In genomic region chr5:65861830-65862241, GRCh38 we compare ENCODE assay signal across 14 cellular contexts.
A peak's percentile ranks its signal among the peaks of the same experiment; 100 is the strongest.
DNase-seq lines count a peak whose midpoint lies in the region; FAIRE-seq and TF ChIP-seq lines count a peak whose summit lies in the region.
"Had no signal": no experiment of that assay in that cellular context is flagged by ENCODE, and none has a peak within 500 bp of the region (broad histone marks: within the 10 kb centered on the region; RNA-seq: fewer than 3 reads in every experiment).

No MANE protein-coding gene starts in this region.

- TF ChIP-seq CTCF in AG04449 (IDR thresholded peaks at IDR 0.05; ENCODE audit: insufficient read depth, low read length, missing control alignments) (no peak), keratinocyte (optimal IDR thresholded peaks at IDR 0.05 in 1 of 3, IDR thresholded peaks at IDR 0.05 in 1 of 3, conservative IDR thresholded peaks at IDR 0.05 in 1 of 3; ENCODE audit: extremely low read depth in 1 of 3, insufficient read depth in 2 of 3, low read length in 3 of 3) (no peak), kidney (IDR thresholded peaks at IDR 0.05; ENCODE audit: borderline replicate concordance, extremely low read depth, insufficient read depth) (no peak)

- H3K9me1 ChIP-seq in keratinocyte (ENCODE audit: control insufficient read depth, extremely low read depth, insufficient read depth, low read length), result no peaks in the 10 kb centered on the region

- H3K9ac ChIP-seq in keratinocyte (ENCODE audit: control insufficient read depth, extremely low read depth, insufficient read depth, low read length) (no peak overlapping the region), kidney (ENCODE audit: low read length in 2 of 2) (no peak overlapping the region)
- H3K9ac ChIP-seq: BLaER1 had no signal

- no peaks in the 10 kb centered on the region for H3K79me2 ChIP-seq in keratinocyte (ENCODE audit: control insufficient read depth, insufficient read depth, low read length)

- CTCF ChIA-PET in AG04449 (lab: Yijun Ruan, JAX), result interaction anchor here (0.7 to 1.0 kb wide), 2 partner anchors 9 to 64 kb away, joined by 3 read pairs; partner anchors contain the start of gene ERBIN

- no peaks in the 10 kb centered on the region for H4K20me1 ChIP-seq in keratinocyte (ENCODE audit: control insufficient read depth, extremely low read depth, insufficient read depth, low read length)
- H4K20me1 ChIP-seq: BLaER1 had no signal

- POLR2A ChIA-PET in AG04449 (lab: Yijun Ruan, JAX), result interaction anchor here (0.6 to 1.5 kb wide), 4 partner anchors 24 to 77 kb away, joined by 3 to 4 read pairs (median 4); partner anchors contain the start of gene ERBIN

- H3K27me3 ChIP-seq in keratinocyte (ENCODE audit: control insufficient read depth, extremely low read depth, insufficient read depth, low read length), result no peaks in the 10 kb centered on the region
- H3K27me3 ChIP-seq: BLaER1, neutrophil, suprapubic skin had no signal

- H3K4me3 ChIP-seq in AG04449 (ENCODE audit: low read depth, low read length), result no peak overlapping the region
- no peak overlapping the region for H3K4me3 ChIP-seq in keratinocyte (ENCODE audit: control insufficient read depth in 2 of 3, extremely low read depth in 1 of 3, insufficient read depth in 2 of 3, low read depth in 1 of 3, low read length in 3 of 3)
- no peak overlapping the region for H3K4me3 ChIP-seq in kidney (ENCODE audit: low read length in 2 of 2)
- H3K4me3 ChIP-seq: BLaER1, suprapubic skin had no signal

- peak overlapping the region; percentile 29 for H3K4me2 ChIP-seq in keratinocyte (ENCODE audit: control insufficient read depth, extremely low read depth, insufficient read depth, low read depth, low read length)
- H3K4me2 ChIP-seq: BLaER1 had no signal

- no peak overlapping the region for H2AFZ ChIP-seq in keratinocyte (ENCODE audit: control insufficient read depth, low read length)

- peaks cover 22% of the 10 kb centered on the region for H3K4me1 ChIP-seq in keratinocyte (ENCODE audit: control insufficient read depth, extremely low read depth, insufficient read depth, low read length)
- H3K4me1 ChIP-seq in kidney (ENCODE audit: control insufficient read depth in 1 of 2, insufficient read depth in 1 of 2, low read depth in 1 of 2, low read length in 2 of 2), result no peaks in the 10 kb centered on the region
- H3K4me1 ChIP-seq: suprapubic skin had no signal

- H3K36me3 ChIP-seq in keratinocyte (ENCODE audit: control insufficient read depth in 2 of 2, extremely low read depth in 1 of 2, insufficient read depth in 2 of 2, low read length in 2 of 2) (no peaks in the 10 kb centered on the region), kidney (ENCODE audit: control insufficient read depth in 1 of 2, insufficient read depth in 2 of 2, low read length in 2 of 2) (no peaks in the 10 kb centered on the region)
- H3K36me3 ChIP-seq: BLaER1, neutrophil, suprapubic skin had no signal

- H3K27ac ChIP-seq in keratinocyte (ENCODE audit: control insufficient read depth, insufficient read depth, low read length) (no peak overlapping the region), kidney (ENCODE audit: low read depth in 2 of 2, low read length in 2 of 2) (no peak overlapping the region)
- H3K27ac ChIP-seq: BLaER1, neutrophil, suprapubic skin had no signal

- dilution Hi-C loops in keratinocyte (cut with MboI; ENCODE audit: extremely low pct_ligation_motif_present, low sequenced_read_pairs), result no loop called here

- DNase-seq in AG04449 (ENCODE audit: low read depth, low spot score) (peak; percentile 97), HS-5 (ENCODE audit: low read depth) (peak; percentile 96), amniotic epithelial cell (ENCODE audit: low read depth) (peak; percentile 96), keratinocyte (ENCODE audit: low read depth, low spot score) (peak; percentile 48), kidney (no peak), NK-92 (lab: John Stamatoyannopoulos, UW; ENCODE audit: unreplicated experiment) (no peak), NCI-H526 (lab: John Stamatoyannopoulos, UW) (no peak), NCI-H2029 treated with DMSO at 0.1 percent for 48 hours (lab: John Stamatoyannopoulos, UW) (no peak)
- DNase-seq: activated CD8-positive, alpha-beta T cell treated with anti-CD3 and anti-CD28 coated beads for 36 hours; activated naive CD8-positive, alpha-beta T cell treated with anti-CD3 and anti-CD28 coated beads, Interleukin-2, amount 10 ng/mL, durations not matched to agents 7 days and 5 days; NCI-H1930 had no signal

- no peaks in the 10 kb centered on the region for H3K9me3 ChIP-seq in keratinocyte (ENCODE audit: control insufficient read depth, low read depth, low read length)
- no peaks in the 10 kb centered on the region for H3K9me3 ChIP-seq in kidney (ENCODE audit: control insufficient read depth in 1 of 2, low read length in 2 of 2)
- H3K9me3 ChIP-seq: BLaER1, neutrophil, suprapubic skin had no signal

- no peak for FAIRE-seq in keratinocyte (lab: Jason Lieb, UNC)
- FAIRE-seq in kidney (lab: Jason Lieb, UNC), result no peak

- intact Hi-C loops in kidney (cut with DNase I), result no loop called here

Comparison
In these comparisons a context has a peak if more than half of its experiments do, and no peak if none do; other contexts are left out.
1. DNase-seq: peak in AG04449 (single experiment), HS-5 (single experiment), amniotic epithelial cell (single experiment) and keratinocyte (single experiment); none in kidney (single experiment), NK-92 (single experiment), NCI-H526 (0 of 2) and NCI-H2029 treated with DMSO at 0.1 percent for 48 hours (single experiment).